8 cellular contexts compared by ENCODE assay signal in the genomic region with DNA sequence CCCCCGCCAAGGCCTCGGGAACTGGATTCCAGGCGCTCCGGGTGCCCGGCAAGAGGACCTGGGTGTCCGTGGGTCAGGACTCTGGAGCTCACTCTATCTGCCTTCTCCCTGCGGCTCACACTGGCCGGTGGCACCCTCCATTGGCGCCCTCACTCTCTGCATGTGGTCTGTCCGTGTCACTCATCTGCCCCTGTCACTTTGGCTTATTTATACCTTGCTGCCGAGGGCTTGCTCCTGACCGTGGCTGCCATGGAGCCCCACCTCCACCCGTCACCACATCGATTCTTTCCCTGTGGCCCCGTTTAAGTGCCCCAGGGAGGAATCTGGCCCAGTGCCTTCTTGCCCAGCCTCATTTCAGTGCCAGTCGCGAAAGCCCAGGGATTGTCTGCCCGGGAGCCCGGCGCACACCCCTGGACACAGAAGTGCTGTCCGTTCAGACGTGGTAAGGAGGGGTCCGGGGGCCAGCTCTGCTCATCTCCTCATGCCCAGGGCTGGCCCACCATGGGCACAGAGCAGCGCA.
DNase-seq lines count a peak whose midpoint lies in the region; ATAC-seq, FAIRE-seq and TF ChIP-seq lines count a peak whose summit lies in the region.
"Not testable (repeated sequence)": the region's sequence is repeated elsewhere in the genome, so short reads cannot be mapped to it uniquely, and the experiment has no call there.

No MANE protein-coding gene starts in this region.

- H3K27ac ChIP-seq in breast epithelium (peak overlapping the region; percentile 32 to 36), kidney (ENCODE audit: low read depth in 2 of 2, low read length in 2 of 2) (peak overlapping the region in 1 of 2 donors; percentile 9), pancreas (peak overlapping the region in 3 of 4 donors; percentile 28 to 62 (median 50)), sigmoid colon (peak overlapping the region in 1 of 4 donors; percentile 84), uterus (peak overlapping the region; percentile 93 to 94)
- not testable (repeated sequence) for H3K27ac ChIP-seq in lower lobe of right lung

- DNase-seq in DMS53 (lab: John Stamatoyannopoulos, UW) (peak; percentile 10), left cardiac atrium (peak; percentile 52), kidney (peak; percentile 64), lower lobe of right lung (peak; percentile 40), pancreas (peak in 5 of 6 donors; percentile 41 to 69 (median 62)), sigmoid colon (peak; percentile 62), uterus (peak in 1 of 2 donors; percentile 24)
- DNase-seq in breast epithelium (ENCODE audit: low spot score in 2 of 2) = not testable (repeated sequence)

- not testable (repeated sequence) for TF ChIP-seq EP300 in sigmoid colon (IDR thresholded peaks at IDR 0.05)

- not testable (repeated sequence) for H3K9ac ChIP-seq in kidney (ENCODE audit: low read length in 2 of 2)

- not testable (repeated sequence) for TF ChIP-seq CTCF in breast epithelium (IDR thresholded peaks at IDR 0.05); kidney (IDR thresholded peaks at IDR 0.05; ENCODE audit: borderline replicate concordance, extremely low read depth, insufficient read depth); lower lobe of right lung (IDR thresholded peaks at IDR 0.05); pancreas (IDR thresholded peaks at IDR 0.05); sigmoid colon (IDR thresholded peaks at IDR 0.05); uterus (IDR thresholded peaks at IDR 0.05)

- not testable (repeated sequence) for FAIRE-seq in kidney (lab: Jason Lieb, UNC); pancreas (lab: Jason Lieb, UNC)

- not testable (repeated sequence) for H3K4me3 ChIP-seq in breast epithelium; kidney (ENCODE audit: low read length in 2 of 2); lower lobe of right lung; pancreas; sigmoid colon; uterus

- not testable (repeated sequence) for TF ChIP-seq POLR2A in breast epithelium (IDR thresholded peaks at IDR 0.05); sigmoid colon (IDR thresholded peaks at IDR 0.05); uterus (IDR thresholded peaks at IDR 0.05)

- 45 to 61% methylated on average over 22 of the region's 24 CpGs for WGBS in pancreas, 2 donors
- WGBS in sigmoid colon, 2 donors = 50 to 92% methylated on average over 23 to 24 of the region's 24 CpGs

- not testable (repeated sequence) for H3K9me3 ChIP-seq in breast epithelium; kidney (ENCODE audit: control insufficient read depth in 1 of 2, low read length in 2 of 2); lower lobe of right lung; pancreas; sigmoid colon; uterus

- not testable (repeated sequence) for H3K36me3 ChIP-seq in breast epithelium; kidney (ENCODE audit: control insufficient read depth in 1 of 2, insufficient read depth in 2 of 2, low read length in 2 of 2); lower lobe of right lung; pancreas; sigmoid colon; uterus

- intact Hi-C loops in breast epithelium (cut with DNase I; ENCODE audit: low total_unique reads); left cardiac atrium (cut with DNase I); kidney (cut with DNase I); lower lobe of right lung (cut with DNase I); pancreas (cut with DNase I); sigmoid colon (cut with DNase I); uterus (cut with DNase I; ENCODE audit: low total_unique reads): not testable (repeated sequence)

- not testable (repeated sequence) for H3K27me3 ChIP-seq in breast epithelium; lower lobe of right lung (ENCODE audit: low read depth); pancreas; sigmoid colon; uterus

- H3K4me1 ChIP-seq in breast epithelium, pancreas, uterus: not testable (repeated sequence)
- peaks cover 4 to 19% of the 10 kb centered on the region in 2 donors for H3K4me1 ChIP-seq in kidney (ENCODE audit: control insufficient read depth in 1 of 2, insufficient read depth in 1 of 2, low read depth in 1 of 2, low read length in 2 of 2)
- peaks cover 12% of the 10 kb centered on the region for H3K4me1 ChIP-seq in lower lobe of right lung
- H3K4me1 ChIP-seq in sigmoid colon = peaks cover 0 to 55% (median 49%) of the 10 kb centered on the region in 4 donors

- ATAC-seq in left cardiac atrium (peak; percentile 31 to 33), pancreas (peak; percentile 2 to 23 (median 12))
- not testable (repeated sequence) for ATAC-seq in lower lobe of right lung
